Comparison of ENCODE assay signal across 29 cellular contexts in genomic region chr2:28982381-28982950, GRCh38. TPM values are rescaled to one million over a fixed set of nuclear protein-coding genes. Genes with fewer than 3 reads are reported as not detected.
DNase-seq lines count a peak whose midpoint lies in the region; ATAC-seq, FAIRE-seq and TF ChIP-seq lines count a peak whose summit lies in the region.
"Had no signal": no experiment of that assay in that cellular context is flagged by ENCODE, and none has a peak within 500 bp of the region (broad histone marks: within the 10 kb centered on the region; RNA-seq: fewer than 3 reads in every experiment).

No MANE protein-coding gene starts in this region.

- no peak for DNase-seq in A549 (ENCODE audit: low read depth in 1 of 2, low spot score in 1 of 2)
- DNase-seq in Panc1 (ENCODE audit: low read depth, low spot score) = no peak
- DNase-seq in EL = no peak
- no peak for DNase-seq in immature natural killer cell
- DNase-seq: activated CD8-positive, alpha-beta memory T cell treated with anti-CD3 and anti-CD28 coated beads, Interleukin-2, amount 50 U/mL, for 48 hours; activated CD8-positive, alpha-beta T cell treated with anti-CD3 and anti-CD28 coated beads for 36 hours; activated naive CD4-positive, alpha-beta T cell treated with anti-CD3 and anti-CD28 coated beads, Interleukin-2, amount 50 U/mL, for 16 hours; amniotic stem cell; BE2C; CD8-positive, alpha-beta T cell; midbrain; naive thymus-derived CD8-positive, alpha-beta T cell; NCI-H1694; stimulated activated naive CD4-positive, alpha-beta T cell treated with Interleukin-2 at 50 U/mL for 16 hours; thyroid gland had no signal

- no peaks in the 10 kb centered on the region for H3K36me3 Mint-ChIP-seq in immature natural killer cell
- H3K36me3 Mint-ChIP-seq in activated T-helper 17 cell treated with anti-CD3 and anti-CD28 coated beads, Interleukin-2, amount 50 U/mL, for 72 hours (ENCODE audit: low read depth) = no peaks in the 10 kb centered on the region
- H3K36me3 Mint-ChIP-seq: CD8-positive, alpha-beta T cell; naive thymus-derived CD8-positive, alpha-beta T cell had no signal

- H3K4me1 ChIP-seq in A549 = no peaks in the 10 kb centered on the region
- peaks cover 13% of the 10 kb centered on the region for H3K4me1 ChIP-seq in Panc1 (ENCODE audit: control insufficient read depth, insufficient read depth, low read length)
- H3K4me1 ChIP-seq in esophagus (ENCODE audit: control insufficient read depth in 2 of 2, insufficient read depth in 2 of 2, low read length in 1 of 2) = peaks cover 4 to 9% of the 10 kb centered on the region in 2 donors
- peaks cover 0 to 37% of the 10 kb centered on the region in 2 donors for H3K4me1 ChIP-seq in muscle layer of duodenum (ENCODE audit: control insufficient read depth in 1 of 2, insufficient read depth in 2 of 2, low read length in 2 of 2)
- H3K4me1 ChIP-seq: left lung had no signal

- no peak for TF ChIP-seq EP300 in A549 (IDR thresholded peaks at IDR 0.05)

- TF ChIP-seq CTCF in A549 (IDR thresholded peaks at IDR 0.05) = no peak
- TF ChIP-seq CTCF in Panc1 (IDR thresholded peaks at IDR 0.05) = no peak

- H3K27ac Mint-ChIP-seq in immature natural killer cell = peak overlapping the region in 3 of 6 donors; percentile 10 to 45 (median 40)
- H3K27ac Mint-ChIP-seq in activated T-helper 17 cell treated with anti-CD3 and anti-CD28 coated beads, Interleukin-2, amount 50 U/mL, for 72 hours = no peak overlapping the region
- H3K27ac Mint-ChIP-seq: activated CD8-positive, alpha-beta T cell treated with anti-CD3 and anti-CD28 coated beads for 36 hours; activated T-helper 1 cell treated with anti-CD3 and anti-CD28 coated beads, Interleukin-12 subunit alpha, Interleukin-12 subunit beta, Interleukin-2, Interleukin-4 antibody, amounts not matched to agents 30 ng/mL and 10 ng/mL and 1 ng/mL, durations not matched to agents 14 hours and 24 hours and 36 hours; CD8-positive, alpha-beta T cell; T-helper 1 cell treated with Interleukin-12 subunit alpha and Interleukin-12 subunit beta and Interleukin-4 antibody, amounts not matched to agents 30 μg/mL and 1 μg/mL, for 36 hours had no signal

- H3K27me3 Mint-ChIP-seq in immature natural killer cell (ENCODE audit: low read depth in 3 of 3) = peaks cover 0 to 4% (median 3%) of the 10 kb centered on the region in 3 donors
- no peaks in the 10 kb centered on the region for H3K27me3 Mint-ChIP-seq in activated T-helper 17 cell treated with anti-CD3 and anti-CD28 coated beads, Interleukin-2, amount 50 U/mL, for 72 hours
- H3K27me3 Mint-ChIP-seq: activated CD8-positive, alpha-beta T cell treated with anti-CD3 and anti-CD28 coated beads for 36 hours; naive thymus-derived CD8-positive, alpha-beta T cell had no signal

- FAIRE-seq in A549 (lab: Jason Lieb, UNC) = no peak
- FAIRE-seq: colon, endothelial cell of umbilical vein, H1 had no signal

- BruUV-seq in Panc1 (replicated peaks; lab: Mats Ljungman, UMichigan) = no TSS peak

- peaks cover 0 to 2% (median 0%) of the 10 kb centered on the region in 6 donors for H3K9me3 Mint-ChIP-seq in immature natural killer cell
- no peaks in the 10 kb centered on the region for H3K9me3 Mint-ChIP-seq in activated T-helper 17 cell treated with anti-CD3 and anti-CD28 coated beads, Interleukin-2, amount 50 U/mL, for 72 hours
- H3K9me3 Mint-ChIP-seq: activated CD8-positive, alpha-beta T cell treated with anti-CD3 and anti-CD28 coated beads for 36 hours; activated T-helper 1 cell treated with anti-CD3 and anti-CD28 coated beads, Interleukin-12 subunit alpha, Interleukin-12 subunit beta, Interleukin-2, Interleukin-4 antibody, amounts not matched to agents 30 ng/mL and 10 ng/mL and 1 ng/mL, durations not matched to agents 14 hours and 24 hours and 36 hours; CD8-positive, alpha-beta T cell; naive thymus-derived CD8-positive, alpha-beta T cell; T-helper 1 cell treated with Interleukin-12 subunit alpha and Interleukin-12 subunit beta and Interleukin-4 antibody, amounts not matched to agents 30 μg/mL and 1 μg/mL, for 36 hours had no signal

- WGBS in A549 (ENCODE audit: missing lambda C conversion rate) = 83% methylated on average over 8 of the region's 8 CpGs
- WGBS in esophagus, 2 donors = 69 to 75% methylated on average over 8 of the region's 8 CpGs

- no peak for TF ChIP-seq POLR2A in A549 (IDR thresholded peaks at IDR 0.05; ENCODE audit: low read length)

- no peaks in the 10 kb centered on the region for H3K27me3 ChIP-seq in Panc1 (ENCODE audit: control insufficient read depth, insufficient read depth, low read length)
- no peaks in the 10 kb centered on the region for H3K27me3 ChIP-seq in esophagus (ENCODE audit: control insufficient read depth in 1 of 2, insufficient read depth in 2 of 2, low read length in 2 of 2)
- H3K27me3 ChIP-seq in muscle layer of duodenum (ENCODE audit: low read depth, low read length) = no peaks in the 10 kb centered on the region
- H3K27me3 ChIP-seq: BE2C, left lung, thyroid gland had no signal

- no peaks in the 10 kb centered on the region for H3K9me3 ChIP-seq in A549
- H3K9me3 ChIP-seq in Panc1 (ENCODE audit: control insufficient read depth, insufficient read depth, low read depth, low read length) = no peaks in the 10 kb centered on the region
- no peaks in the 10 kb centered on the region for H3K9me3 ChIP-seq in esophagus (ENCODE audit: control insufficient read depth in 2 of 2, insufficient read depth in 1 of 2, low read depth in 1 of 2, low read length in 1 of 2)
- H3K9me3 ChIP-seq in muscle layer of duodenum (ENCODE audit: control insufficient read depth in 1 of 2, low read length in 2 of 2) = no peaks in the 10 kb centered on the region
- H3K9me3 ChIP-seq: BE2C, left lung, thyroid gland had no signal

- H3K4me3 ChIP-seq in A549 (no peak overlapping the region), Panc1 (ENCODE audit: low read depth in 2 of 2, low read length in 2 of 2) (no peak overlapping the region), esophagus (ENCODE audit: low read depth in 1 of 2, low read length in 2 of 2) (no peak overlapping the region), muscle layer of duodenum (ENCODE audit: low read depth in 1 of 2, low read length in 2 of 2) (no peak overlapping the region)
- H3K4me3 ChIP-seq: left lung, SK-N-MC, smooth muscle cell, thyroid gland had no signal

- H3K4me1 Mint-ChIP-seq in immature natural killer cell = peaks cover 14 to 19% of the 10 kb centered on the region in 2 donors
- H3K4me1 Mint-ChIP-seq in activated T-helper 17 cell treated with anti-CD3 and anti-CD28 coated beads, Interleukin-2, amount 50 U/mL, for 72 hours = peaks cover 4% of the 10 kb centered on the region

- POLR2A ChIA-PET in A549 (lab: Yijun Ruan, JAX) = no interaction called here
- POLR2A ChIA-PET in Panc1 (lab: Charles Lee) = no interaction called here

- intact Hi-C loops in Panc1 (cut with micrococcal nuclease; ENCODE audit: unreplicated experiment) = no loop called here

- H3K4me2 ChIP-seq in A549 = no peak overlapping the region
- H3K4me2 ChIP-seq: smooth muscle cell had no signal

- H3K27ac ChIP-seq in A549 = no peak overlapping the region
- H3K27ac ChIP-seq in Panc1 (ENCODE audit: low read length) = no peak overlapping the region
- peak overlapping the region; percentile 37 to 51 for H3K27ac ChIP-seq in esophagus (ENCODE audit: low read depth in 2 of 2, low read length in 1 of 2)
- peak overlapping the region; percentile 31 for H3K27ac ChIP-seq in muscle layer of duodenum (ENCODE audit: low read length)
- H3K27ac ChIP-seq: SK-N-MC, thyroid gland had no signal

- no peak overlapping the region for H3K4me3 Mint-ChIP-seq in immature natural killer cell
- H3K4me3 Mint-ChIP-seq in activated T-helper 17 cell treated with anti-CD3 and anti-CD28 coated beads, Interleukin-2, amount 50 U/mL, for 72 hours = no peak overlapping the region
- H3K4me3 Mint-ChIP-seq: activated CD8-positive, alpha-beta T cell treated with anti-CD3 and anti-CD28 coated beads for 36 hours; activated T-helper 1 cell treated with anti-CD3 and anti-CD28 coated beads, Interleukin-12 subunit alpha, Interleukin-12 subunit beta, Interleukin-2, Interleukin-4 antibody, amounts not matched to agents 30 ng/mL and 10 ng/mL and 1 ng/mL, durations not matched to agents 14 hours and 24 hours and 36 hours; CD8-positive, alpha-beta T cell; naive thymus-derived CD8-positive, alpha-beta T cell; T-helper 1 cell treated with Interleukin-12 subunit alpha and Interleukin-12 subunit beta and Interleukin-4 antibody, amounts not matched to agents 30 μg/mL and 1 μg/mL, for 36 hours had no signal

- H3K36me3 ChIP-seq in Panc1 (ENCODE audit: control insufficient read depth, insufficient read depth, low read length) (no peaks in the 10 kb centered on the region), esophagus (ENCODE audit: control insufficient read depth in 2 of 2, insufficient read depth in 2 of 2, low read length in 1 of 2) (no peaks in the 10 kb centered on the region), muscle layer of duodenum (ENCODE audit: control insufficient read depth in 1 of 2, insufficient read depth in 2 of 2, low read length in 2 of 2) (no peaks in the 10 kb centered on the region)
- H3K36me3 ChIP-seq: BE2C, left lung, thyroid gland had no signal

- no peak for TF ChIP-seq RAD21 in A549 (conservative IDR thresholded peaks at IDR 0.05 in 1 of 2, IDR thresholded peaks at IDR 0.05 in 1 of 2)

- CTCF ChIA-PET in A549 (lab: Yijun Ruan, JAX) = no interaction called here
- CTCF ChIA-PET in Panc1 (lab: Charles Lee) = no interaction called here

- ATAC-seq in A549 (peak; percentile 26 to 40; a peak in 3 of 6 replicates), Panc1 (0 out of 2 replicates have a peak, but pooled peaks have one; percentile 20), GM18502 (IDR thresholded peaks at IDR 0.05; ENCODE audit: poor library complexity, unreplicated experiment) (no peak)
- ATAC-seq in activated T-helper 17 cell treated with anti-CD3 and anti-CD28 coated beads, Interleukin-2, amount 50 U/mL, for 72 hours (replicated peaks) = no peak
- ATAC-seq: activated CD8-positive, alpha-beta T cell treated with anti-CD3 and anti-CD28 coated beads for 36 hours; CD8-positive, alpha-beta T cell; naive thymus-derived CD8-positive, alpha-beta T cell had no signal

- in situ Hi-C loops in Panc1 (cut with HindIII; ENCODE audit: low pct_unique_long_range_greater_than_20kb, low sequenced_read_pairs) = no loop called here

TF ChIP-seq in A549, 52 proteins besides CTCF, POLR2A, EP300 and RAD21 (continues in another document):
- no peak for TF ChIP-seq MAZ (IDR thresholded peaks at IDR 0.05; ENCODE audit: borderline replicate concordance, low read depth, low read length)
- TF ChIP-seq CHD4 (IDR thresholded peaks at IDR 0.05; ENCODE audit: borderline replicate concordance) = no peak

RNA-seq across cellular contexts. Expression of gene TOGARAM2, which starts 1.4 kb away (rescaled TPM):
- polyA plus RNA-seq in A549 (2011; rRNA removed) = 0.05 and 0.14 TPM in 2 replicates
- 0.38 and 0.41 TPM in 2 replicates for polyA plus RNA-seq in A549 (2012; cell fraction: cytosol; rRNA removed)
- 0.92 and 0.96 TPM in 2 replicates for polyA plus RNA-seq in A549 (2012; cell fraction: nucleus; rRNA removed)
- polyA plus RNA-seq in A549 (2017; fragmentation: RNase III; extraction: RNeasy Plus Mini Kit Qiagen cat#74134 plus additional on column Dnase treatment) = 0.25 to 0.35 TPM (median 0.30 TPM) in 3 replicates
- polyA minus RNA-seq in A549 (2011; rRNA and poly(A)+ RNA removed) = 0.10 and 0.33 TPM in 2 replicates
- total RNA-seq in Panc1 (2021; ENCODE audit: unreplicated experiment) = 0.44 TPM
- not detected for polyA plus RNA-seq in Panc1 (2012; ENCODE audit: insufficient read length)
- 1 to 10 TPM in 1 of 2 donors, under 1 TPM in 1; 0.42 to 1.8 TPM for polyA plus RNA-seq in esophagus
- polyA plus RNA-seq in immature natural killer cell = 10 to 100 TPM in 1 of 3 donors, 1 to 10 TPM in 2; 3.1 to 13.0 (median 9.5) TPM
- total RNA-seq in activated T-helper 17 cell treated with anti-CD3 and anti-CD28 coated beads, Interleukin-2, amount 50 U/mL, for 72 hours = 1 to 10 TPM; 3.0 to 4.3 TPM
- total RNA-seq: endothelial cell of umbilical vein, NCI-H460, osteocyte had no signal
- polyA plus RNA-seq: endothelial cell of umbilical vein had no signal

Comparison
In these comparisons a context has a peak if more than half of its experiments do, and no peak if none do; other contexts are left out.
1. ATAC-seq: peak in A549 (2 of 2) and Panc1 (single experiment); none in GM18502 (single experiment) and activated T-helper 17 cell treated with anti-CD3 and anti-CD28 coated beads, Interleukin-2, amount 50 U/mL, for 72 hours (single experiment).
2. H3K27ac ChIP-seq: peak in esophagus (2 of 2) and muscle layer of duodenum (single experiment); none in A549 (0 of 2) and Panc1 (single experiment).